8 cellular contexts compared by ENCODE assay signal in genomic region chr22:30605449-30606110, GRCh38. TPM values are rescaled to one million over a fixed set of nuclear protein-coding genes. Genes with fewer than 3 reads are reported as not detected.
A peak's percentile ranks its signal among the peaks of the same experiment; 100 is the strongest.
DNase-seq lines count a peak whose midpoint lies in the region; ATAC-seq and TF ChIP-seq lines count a peak whose summit lies in the region.

No MANE protein-coding gene starts in this region.

- H3K36me3 ChIP-seq in testis (ENCODE audit: low read depth, missing control alignments): no peaks in the 10 kb centered on the region

- no peaks in the 10 kb centered on the region for H3K27me3 ChIP-seq in testis

- TF ChIP-seq POLR2A in testis (IDR thresholded peaks at IDR 0.05): no peak

- intact Hi-C loops in testis (cut with DNase I; ENCODE audit: low total_unique reads): no loop called here

- no peak overlapping the region for H3K4me3 ChIP-seq in testis

- peak; percentile 53 to 67 (median 60) for TF ChIP-seq CTCF in testis (IDR thresholded peaks at IDR 0.05)

- H3K27ac ChIP-seq in testis: peak overlapping the region in 1 of 2 donors; percentile 70

- H3K9me3 ChIP-seq in testis: no peaks in the 10 kb centered on the region

- no peaks in the 10 kb centered on the region for H3K4me1 ChIP-seq in testis

- DNase-seq in NCI-H2196 (lab: John Stamatoyannopoulos, UW; ENCODE audit: unreplicated experiment): peak; percentile 28
- DNase-seq in NCI-H2196 treated with DMSO at 0.1 percent for 48 hours (lab: John Stamatoyannopoulos, UW; ENCODE audit: unreplicated experiment): no peak
- peak; percentile 11 for DNase-seq in NCI-H2227 treated with DMSO at 0.1 percent for 48 hours (lab: John Stamatoyannopoulos, UW)
- DNase-seq in activated CD4-positive, alpha-beta T cell treated with anti-CD3 and anti-CD28 coated beads for 4 hours: peak; percentile 14 to 34
- peak; percentile 9 for DNase-seq in effector CD8-positive, alpha-beta T cell (lab: John Stamatoyannopoulos, UW)
- DNase-seq in mucosa of gallbladder (ENCODE audit: low spot score): peak; percentile 54
- peak; percentile 64 for DNase-seq in testis

- no peak for ATAC-seq in HG02759 (IDR thresholded peaks at IDR 0.05; ENCODE audit: unreplicated experiment)

- 36 to 50% methylated on average over 8 to 9 of the region's 9 CpGs for WGBS in testis, 2 donors

RNA-seq across cellular contexts. Expression of gene TCN2, which starts 1.4 kb away (rescaled TPM):
- total RNA-seq in mucosa of gallbladder (186 TPM), testis (10 to 100 TPM; 40.6 to 40.7 TPM)
- polyA plus RNA-seq in testis (ENCODE audit: insufficient read depth, low read depth, low replicate concordance): 30.5 TPM

RNA-seq across cellular contexts. Expression of gene PES1, which starts 13.9 kb away (rescaled TPM):
- total RNA-seq in mucosa of gallbladder (62.6 TPM), testis (10 to 100 TPM; 96.5 to 99.4 TPM)
- polyA plus RNA-seq in testis (ENCODE audit: insufficient read depth, low read depth, low replicate concordance): 80.3 TPM

RNA-seq across cellular contexts. Expression of gene SLC35E4, which starts 30.0 kb away (rescaled TPM):
- 4.6 TPM for total RNA-seq in mucosa of gallbladder
- 10 to 100 TPM; 11.6 TPM for total RNA-seq in testis
- polyA plus RNA-seq in testis (ENCODE audit: insufficient read depth, low read depth, low replicate concordance): 35.9 TPM

RNA-seq across cellular contexts. Expression of gene GAL3ST1, which starts 31.1 kb away (rescaled TPM):
- 102 TPM for total RNA-seq in mucosa of gallbladder
- 10 to 100 TPM; 11.3 to 18.5 TPM for total RNA-seq in testis
- 4.2 TPM for polyA plus RNA-seq in testis (ENCODE audit: insufficient read depth, low read depth, low replicate concordance)

RNA-seq across cellular contexts. Expression of gene SEC14L6, which starts 59.0 kb away (rescaled TPM):
- 6.0 TPM for total RNA-seq in mucosa of gallbladder
- total RNA-seq in testis: 10 to 100 TPM; 17.0 to 28.2 TPM
- polyA plus RNA-seq in testis (ENCODE audit: insufficient read depth, low read depth, low replicate concordance): 12.3 TPM
